Comparison of ENCODE assay signal across 16 cellular contexts in the genomic region with DNA sequence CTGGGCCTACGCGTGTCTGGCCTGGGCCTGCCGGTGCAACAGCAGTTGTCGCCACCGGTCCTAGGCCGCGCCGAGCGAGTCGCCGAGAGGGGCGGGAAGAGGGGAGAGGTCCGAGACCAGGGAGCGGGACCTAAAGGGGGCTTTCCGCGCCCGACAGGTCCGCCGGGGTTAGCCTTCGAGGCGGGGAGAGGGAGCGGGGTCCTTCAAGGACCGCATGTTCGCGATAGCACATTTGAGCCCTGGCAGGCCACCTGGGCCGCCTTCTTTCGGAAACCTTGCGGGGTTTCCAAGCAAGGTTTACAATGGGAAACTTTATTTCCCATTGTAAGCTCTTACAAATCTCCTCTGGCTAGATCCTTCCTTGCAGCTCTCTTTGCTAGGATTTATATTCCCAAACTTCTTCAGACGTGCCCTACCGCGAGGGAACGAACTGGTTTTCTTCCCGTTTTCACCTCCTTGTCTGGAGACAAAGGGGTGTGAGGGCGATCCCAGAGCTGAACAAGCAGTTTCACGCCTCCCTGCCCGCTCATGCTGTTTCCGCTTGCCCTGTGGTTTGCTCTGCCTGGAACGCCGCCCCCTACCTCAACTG. TPM values are rescaled to one million over a fixed set of nuclear protein-coding genes. Genes with fewer than 3 reads are reported as not detected.
A peak's percentile ranks its signal among the peaks of the same experiment; 100 is the strongest.
DNase-seq lines count a peak whose midpoint lies in the region; ATAC-seq and TF ChIP-seq lines count a peak whose summit lies in the region.
"Had no signal": no experiment of that assay in that cellular context is flagged by ENCODE, and none has a peak within 500 bp of the region (broad histone marks: within the 10 kb centered on the region; RNA-seq: fewer than 3 reads in every experiment).

No MANE protein-coding gene starts in this region.

- ATAC-seq in naive thymus-derived CD4-positive, alpha-beta T cell: no peak
- ATAC-seq in upper lobe of right lung: peak; percentile 28
- ATAC-seq in GM21786 (IDR thresholded peaks at IDR 0.05; ENCODE audit: unreplicated experiment): no peak

- H3K4me3 ChIP-seq in breast epithelium: peak overlapping the region in 2 of 3 donors; percentile 43 to 68
- H3K4me3 ChIP-seq in naive thymus-derived CD4-positive, alpha-beta T cell (ENCODE audit: low read length): no peak overlapping the region
- H3K4me3 ChIP-seq in upper lobe of right lung: no peak overlapping the region

- no peak for TF ChIP-seq POLR2A in breast epithelium (IDR thresholded peaks at IDR 0.05)

- POLR2A ChIA-PET in MCF 10A (lab: Yijun Ruan, JAX): no interaction called here
- POLR2A ChIA-PET in naive thymus-derived CD4-positive, alpha-beta T cell (lab: Charles Lee): interaction anchor here (0.5 kb wide), 1 partner anchor 25 kb away, joined by 3 read pairs; no protein-coding TSS in a partner anchor

- no TSS peak for BruUV-seq in MCF 10A (replicated peaks; lab: Mats Ljungman, UMichigan)

- no peaks in the 10 kb centered on the region for H3K36me3 Mint-ChIP-seq in MCF 10A (ENCODE audit: insufficient read depth, unreplicated experiment)
- peaks cover 0 to 10% (median 7%) of the 10 kb centered on the region in 5 donors for H3K36me3 Mint-ChIP-seq in naive thymus-derived CD4-positive, alpha-beta T cell

- H3K4me1 Mint-ChIP-seq in MCF 10A (ENCODE audit: insufficient read depth, unreplicated experiment): no peaks in the 10 kb centered on the region
- H3K4me1 Mint-ChIP-seq in naive thymus-derived CD4-positive, alpha-beta T cell: peaks cover 5 to 32% (median 25%) of the 10 kb centered on the region in 7 donors

- no peaks in the 10 kb centered on the region for H3K36me3 ChIP-seq in breast epithelium
- H3K36me3 ChIP-seq in naive thymus-derived CD4-positive, alpha-beta T cell (ENCODE audit: control insufficient read depth in 2 of 3, insufficient read depth in 3 of 3, low read length in 3 of 3): no peaks in the 10 kb centered on the region
- H3K36me3 ChIP-seq in upper lobe of right lung: no peaks in the 10 kb centered on the region
- H3K36me3 ChIP-seq: tibial artery had no signal

- intact Hi-C loops in breast epithelium (cut with DNase I; ENCODE audit: low total_unique reads) (no loop called here), MCF 10A (cut with micrococcal nuclease) (no loop called here), upper lobe of right lung (cut with DNase I) (no loop called here)
- intact Hi-C loops in naive thymus-derived CD4-positive, alpha-beta T cell (cut with micrococcal nuclease): no loop called here

- H3K4me3 Mint-ChIP-seq in MCF 10A (ENCODE audit: unreplicated experiment): no peak overlapping the region
- peak overlapping the region; percentile 30 to 75 (median 56) for H3K4me3 Mint-ChIP-seq in naive thymus-derived CD4-positive, alpha-beta T cell

- H3K27me3 Mint-ChIP-seq in MCF 10A (ENCODE audit: insufficient read depth, unreplicated experiment): peaks cover 57% of the 10 kb centered on the region
- peaks cover 62 to 80% (median 70%) of the 10 kb centered on the region in 5 donors for H3K27me3 Mint-ChIP-seq in naive thymus-derived CD4-positive, alpha-beta T cell

- DNase-seq in breast epithelium (ENCODE audit: low spot score in 2 of 2): no peak
- no peak for DNase-seq in MCF 10A (ENCODE audit: unreplicated experiment)
- peak; percentile 74 for DNase-seq in ecto neural progenitor cell (ENCODE audit: low spot score)
- no peak for DNase-seq in naive thymus-derived CD4-positive, alpha-beta T cell
- DNase-seq in upper lobe of right lung: no peak
- DNase-seq in stimulated activated CD4-positive, alpha-beta T cell treated with anti-CD3 and anti-CD28 coated beads, Interleukin-1b, Interleukin-23, amount 100 ng/mL, for 48 hours: no peak
- no peak for DNase-seq in NCI-H1436 (lab: John Stamatoyannopoulos, UW)
- DNase-seq: GDM1, KG1, left colon, NCI-H2029 treated with DMSO at 0.1 percent for 48 hours had no signal

- H3K9me3 ChIP-seq in breast epithelium: peaks cover 0 to 9% of the 10 kb centered on the region in 2 donors
- H3K9me3 ChIP-seq in naive thymus-derived CD4-positive, alpha-beta T cell (ENCODE audit: control insufficient read depth in 2 of 3, low read length in 3 of 3): no peaks in the 10 kb centered on the region
- no peaks in the 10 kb centered on the region for H3K9me3 ChIP-seq in upper lobe of right lung
- H3K9me3 ChIP-seq: tibial artery had no signal

- TF ChIP-seq CTCF in breast epithelium (IDR thresholded peaks at IDR 0.05): no peak
- no peak for TF ChIP-seq CTCF in MCF 10A (IDR thresholded peaks at IDR 0.05; ENCODE audit: unreplicated experiment)
- no peak for TF ChIP-seq CTCF in upper lobe of right lung (IDR thresholded peaks at IDR 0.05)

- no peaks in the 10 kb centered on the region for H3K9me3 Mint-ChIP-seq in MCF 10A (ENCODE audit: unreplicated experiment)
- H3K9me3 Mint-ChIP-seq in naive thymus-derived CD4-positive, alpha-beta T cell: peaks cover 0 to 23% (median 5%) of the 10 kb centered on the region in 11 donors

- H3K27ac ChIP-seq in breast epithelium: no peak overlapping the region
- H3K27ac ChIP-seq in naive thymus-derived CD4-positive, alpha-beta T cell (ENCODE audit: low read depth, low read length): no peak overlapping the region
- H3K27ac ChIP-seq in upper lobe of right lung: no peak overlapping the region
- H3K27ac ChIP-seq: tibial artery had no signal

- CTCF ChIA-PET in MCF 10A (lab: Yijun Ruan, JAX): interaction anchor here (1.0 kb wide), 1 partner anchor 166 kb away, joined by 3 read pairs; no protein-coding TSS in a partner anchor
- CTCF ChIA-PET in naive thymus-derived CD4-positive, alpha-beta T cell (lab: Charles Lee): no interaction called here

- H3K27me3 ChIP-seq in breast epithelium: peaks cover 4 to 65% of the 10 kb centered on the region in 2 donors
- H3K27me3 ChIP-seq in naive thymus-derived CD4-positive, alpha-beta T cell (ENCODE audit: control insufficient read depth in 2 of 2, insufficient read depth in 2 of 2, low read length in 2 of 2): peaks cover 0 to 35% of the 10 kb centered on the region in 2 donors
- peaks cover 66% of the 10 kb centered on the region for H3K27me3 ChIP-seq in upper lobe of right lung

- H3K27ac Mint-ChIP-seq in MCF 10A (ENCODE audit: low read depth, unreplicated experiment): no peak overlapping the region
- H3K27ac Mint-ChIP-seq in naive thymus-derived CD4-positive, alpha-beta T cell: peak overlapping the region in 1 of 9 donors; percentile 77

- H3K4me1 ChIP-seq in breast epithelium (peaks cover 4 to 9% of the 10 kb centered on the region in 2 donors), upper lobe of right lung (peaks cover 9% of the 10 kb centered on the region)
- peaks cover 0 to 7% of the 10 kb centered on the region in 2 donors for H3K4me1 ChIP-seq in naive thymus-derived CD4-positive, alpha-beta T cell (ENCODE audit: control insufficient read depth in 2 of 2, insufficient read depth in 2 of 2, low read length in 2 of 2)

RNA-seq across cellular contexts. Expression of a gene that starts 6.8 kb away (rescaled TPM):
- total RNA-seq in breast epithelium (not detected), MCF 10A (2022) (not detected in 2 replicates), upper lobe of right lung (not detected)
- total RNA-seq in naive thymus-derived CD4-positive, alpha-beta T cell: not detected
- polyA plus RNA-seq in naive thymus-derived CD4-positive, alpha-beta T cell: not detected
- total RNA-seq: cardiac septum; left colon; pulmonary artery endothelial cell; T-helper 2 cell treated with Interferon-gamma antibody and Interleukin-4, amounts not matched to agents 100 ng/mL and 5 ng/mL, for 36 hours had no signal

RNA-seq across cellular contexts. Expression of a gene that starts 29.9 kb away (rescaled TPM):
- 1 to 10 TPM in 1 of 3 donors, under 1 TPM in 1, not detected in 1; 0.33 to 2.1 TPM for total RNA-seq in breast epithelium
- total RNA-seq in MCF 10A (2022): not detected in 2 replicates
- not detected for total RNA-seq in naive thymus-derived CD4-positive, alpha-beta T cell
- not detected for polyA plus RNA-seq in naive thymus-derived CD4-positive, alpha-beta T cell
- not detected for total RNA-seq in upper lobe of right lung
- total RNA-seq: cardiac septum; left colon; T-helper 2 cell treated with Interferon-gamma antibody and Interleukin-4, amounts not matched to agents 100 ng/mL and 5 ng/mL, for 36 hours had no signal

Comparison
In these comparisons a context has a peak if more than half of its experiments do, and no peak if none do; other contexts are left out.
1. H3K4me3 ChIP-seq: peak in breast epithelium (2 of 3); none in naive thymus-derived CD4-positive, alpha-beta T cell (single experiment) and upper lobe of right lung (single experiment).